In the genomic region with DNA sequence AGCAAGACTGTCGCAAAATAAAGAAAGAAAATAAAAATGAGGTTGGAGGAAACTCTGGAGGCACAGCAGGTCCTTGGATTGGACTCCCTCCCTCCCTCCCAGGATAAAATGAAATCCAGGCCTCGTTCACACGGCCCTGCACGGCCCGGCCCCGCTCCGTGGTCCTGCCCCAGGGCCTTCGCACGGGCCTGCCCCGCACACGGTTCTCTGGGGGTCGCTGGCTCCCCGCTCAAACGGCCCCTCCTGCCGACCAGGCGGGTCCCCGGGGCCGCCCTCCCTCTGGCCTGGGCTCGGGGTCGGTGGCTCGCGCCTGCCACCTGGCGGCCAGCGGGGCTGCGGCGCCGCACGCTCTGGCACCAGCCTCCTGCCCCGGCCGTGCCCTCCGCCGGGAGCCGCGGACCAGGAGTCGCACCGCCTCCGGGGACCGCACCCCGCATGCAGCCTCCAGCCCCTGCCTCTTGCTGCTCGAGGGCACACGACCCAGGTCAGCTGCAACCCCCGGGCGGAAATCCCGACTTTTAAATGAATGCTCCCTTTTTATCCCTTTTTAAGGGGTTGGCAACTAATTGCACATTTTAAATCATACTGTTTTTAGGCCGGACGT, we compare ENCODE assay signal across 8 cellular contexts. TPM values are rescaled to one million over a fixed set of nuclear protein-coding genes. Genes with fewer than 3 reads are reported as not detected.
A peak's percentile ranks its signal among the peaks of the same experiment; 100 is the strongest.
DNase-seq lines count a peak whose midpoint lies in the region; ATAC-seq, FAIRE-seq and TF ChIP-seq lines count a peak whose summit lies in the region.

No MANE protein-coding gene starts in this region.

- H3F3A ChIP-seq in GM23338 (replicated peaks; ENCODE audit: low read depth) = peaks cover 29% of the 10 kb centered on the region

- H3K27me3 ChIP-seq in GM23338 (ENCODE audit: insufficient read depth) = no peaks in the 10 kb centered on the region
- no peaks in the 10 kb centered on the region for H3K27me3 ChIP-seq in HepG2 (ENCODE audit: control insufficient read depth in 1 of 2, insufficient read depth in 2 of 2, low read length in 2 of 2)

- H4K20me1 ChIP-seq in GM23338 (replicated peaks; ENCODE audit: insufficient read depth) = no peaks in the 10 kb centered on the region
- no peaks in the 10 kb centered on the region for H4K20me1 ChIP-seq in HepG2 (ENCODE audit: insufficient read depth, low read length)

- H3K4me1 ChIP-seq in GM23338 (ENCODE audit: insufficient read depth) = peaks cover 7% of the 10 kb centered on the region; the same call in 1 of the 2 replicates
- H3K4me1 ChIP-seq in HepG2 (ENCODE audit: insufficient read depth, low read length) = peaks cover 47% of the 10 kb centered on the region

- H3K9ac ChIP-seq in HepG2 (ENCODE audit: insufficient read depth, low read depth, low read length) = peak overlapping the region; percentile 62

- H3K36me3 Mint-ChIP-seq in GM23338 (ENCODE audit: low read depth) (peaks cover 21% of the 10 kb centered on the region), chondrocyte (ENCODE audit: low read depth) (peaks cover 4% of the 10 kb centered on the region)

- H3K4me3 Mint-ChIP-seq in GM23338 (no peak overlapping the region), chondrocyte (ENCODE audit: unreplicated experiment) (peak overlapping the region; percentile 25)

- H3K27me3 Mint-ChIP-seq in GM23338 (ENCODE audit: insufficient read depth, low read depth, poor library complexity) = peaks cover 30% of the 10 kb centered on the region
- no peaks in the 10 kb centered on the region for H3K27me3 Mint-ChIP-seq in chondrocyte (ENCODE audit: low read depth)

- H3K79me2 ChIP-seq in GM23338 (replicated peaks; ENCODE audit: insufficient read depth) = peaks cover 9% of the 10 kb centered on the region
- H3K79me2 ChIP-seq in HepG2 (ENCODE audit: insufficient read depth, low read length) = peaks cover 21% of the 10 kb centered on the region

- TF ChIP-seq EP300 in HepG2 (IDR thresholded peaks at IDR 0.05; ENCODE audit: low read depth in 2 of 2, low read length in 2 of 2) (no peak), HepG2 (CRISPR knock-in tag; IDR thresholded peaks at IDR 0.05; ENCODE audit: borderline replicate concordance) (no peak)

- H3K27ac ChIP-seq in GM23338 (ENCODE audit: low read depth) = no peak overlapping the region
- H3K27ac ChIP-seq in HepG2 (ENCODE audit: extremely low read length, insufficient read depth, low read length) = peak overlapping the region; percentile 42

- H3K27ac Mint-ChIP-seq in GM23338 (no peak overlapping the region), chondrocyte (ENCODE audit: unreplicated experiment) (no peak overlapping the region)

- TF ChIP-seq CTCF in GM23338 (conservative IDR thresholded peaks at IDR 0.05; ENCODE audit: low read depth in 2 of 2) (peak; percentile 66 to 90), chondrocyte (IDR thresholded peaks at IDR 0.05) (peak; percentile 95), HepG2 (CRISPR knock-in tag; IDR thresholded peaks at IDR 0.05) (peak; percentile 86)

- ATAC-seq in GM23338 (peak; percentile 77), HepG2 (peak; percentile 71), HG03097 (IDR thresholded peaks at IDR 0.05; ENCODE audit: low FRiP score, unreplicated experiment) (no peak)

- H2AFZ ChIP-seq in GM23338 (no peak overlapping the region), HepG2 (ENCODE audit: low read length) (no peak overlapping the region)

- no peaks in the 10 kb centered on the region for H3K9me2 ChIP-seq in GM23338 (ENCODE audit: insufficient read depth)

- no peak for TF ChIP-seq POLR2A in HepG2 (IDR thresholded peaks at IDR 0.05; ENCODE audit: insufficient read depth in 1 of 2, low read depth in 2 of 2, low read length in 2 of 2)

- peak; percentile 46 for DNase-seq in COR-L47 (lab: John Stamatoyannopoulos, UW)
- peak; percentile 83 for DNase-seq in GM23338 (ENCODE audit: low spot score)
- DNase-seq in NCI-H1092 treated with DMSO at 0.1 percent for 48 hours (lab: John Stamatoyannopoulos, UW) = peak; percentile 59
- DNase-seq in activated CD4-positive, alpha-beta T cell treated with anti-CD3 and anti-CD28 coated beads for 1 hour = peak; percentile 62
- DNase-seq in chondrocyte (ENCODE audit: low spot score) = no peak
- peak; percentile 49 for DNase-seq in HepG2 (ENCODE audit: low spot score)
- peak; percentile 77 for DNase-seq in stimulated activated CD4-positive, alpha-beta T cell treated with anti-CD3 and anti-CD28 coated beads, Interleukin-4, amount 100 ng/mL, for 24 hours

- POLR2A ChIA-PET in HepG2 (lab: Yijun Ruan, JAX) = interaction anchor here (0.6 to 4.5 kb wide), 4 partner anchors 30 to 122 kb away, joined by 3 to 61 read pairs (median 3); no protein-coding TSS in a partner anchor

- WGBS in HepG2 (ENCODE audit: low lambda C conversion rate) = 4% methylated on average over 21 of the region's 46 CpGs

- H3K9me3 Mint-ChIP-seq in GM23338 (no peaks in the 10 kb centered on the region), chondrocyte (ENCODE audit: low read depth) (no peaks in the 10 kb centered on the region)

- H3K9me3 ChIP-seq in HepG2 (ENCODE audit: low read length) = no peaks in the 10 kb centered on the region

- BruUV-seq in HepG2 (replicated peaks; lab: Mats Ljungman, UMichigan) = no TSS peak

- CTCF ChIA-PET in HepG2 (lab: Yijun Ruan, JAX; ENCODE audit: low intra/inter-chr PET ratio, low total read pairs) = interaction anchor here (1.8 to 3.4 kb wide), 3 partner anchors 12 to 61 kb away, joined by 7 to 78 read pairs (median 14); a partner anchor contains a TSS

- TF ChIP-seq RAD21 in HepG2 (CRISPR knock-in tag; IDR thresholded peaks at IDR 0.05) = peak; percentile 99

- H3K4me1 Mint-ChIP-seq in GM23338 (peaks cover 15% of the 10 kb centered on the region; the same call in 2 of the 3 replicates), chondrocyte (ENCODE audit: low read depth) (peaks cover 12% of the 10 kb centered on the region)

- intact Hi-C loops in HepG2 (cut with micrococcal nuclease; ENCODE audit: unreplicated experiment) = no loop called here

- in situ Hi-C loops in HepG2 (cut with HindIII; ENCODE audit: extremely low pct_ligation_motif_present, low pct_unique_long_range_greater_than_20kb) = loop anchor here (5.0 to 10.0 kb wide), 3 partner anchors 60 to 218 kb away; no protein-coding TSS in a partner anchor

- 0 out of 2 replicates have a peak, but pooled peaks cover 5% of the 10 kb centered on the region for H3K36me3 ChIP-seq in GM23338 (ENCODE audit: insufficient read depth)
- peaks cover 10 to 18% of the 10 kb centered on the region in 2 experiments; a peak in 4 of 5 replicates for H3K36me3 ChIP-seq in HepG2 (replicated peaks in 1 of 2; ENCODE audit: control insufficient read depth in 1 of 2, insufficient read depth in 2 of 2, low read length in 2 of 2)

- FAIRE-seq in HepG2 (lab: Jason Lieb, UNC) = no peak

- H3K4me3 ChIP-seq in GM23338 (peak overlapping the region; percentile 38; the same call in 1 of the 2 replicates), HepG2 (replicated peaks in 1 of 3; ENCODE audit: insufficient read depth in 1 of 3, low read depth in 2 of 3, low read length in 3 of 3) (peak overlapping the region; percentile 40 to 64 (median 51); a peak in 5 of 6 replicates)

- H3K4me2 ChIP-seq in GM23338 (peak overlapping the region; percentile 55; the same call in 1 of the 2 replicates), HepG2 (ENCODE audit: low read depth, low read length) (peak overlapping the region; percentile 80)

RNA-seq across cellular contexts. Expression of a gene that starts 1.5 kb away (rescaled TPM):
- 112 and 157 TPM in 2 replicates for total RNA-seq in GM23338 (2014; rRNA removed; shearing (Covaris generic))
- polyA plus RNA-seq in GM23338 (2016; fragmentation: Nextera tagmentation; extraction: Ambion mirVana) (155 and 156 TPM in 2 replicates), HepG2 (2011; rRNA removed) (36.4 and 44.6 TPM in 2 replicates)
- total RNA-seq in chondrocyte (42.1 to 48.5 TPM (median 48.0 TPM) in 3 replicates), HepG2 (2016; rRNA removed; fragmentation: Illumina TruSeq; extraction: Trizol) (47.6 and 49.7 TPM in 2 replicates)
- total RNA-seq in HepG2 (2016; cell fraction: cytosol; rRNA removed; fragmentation: Illumina TruSeq; extraction: Trizol; ENCODE audit: low read depth) = 26.1 and 29.1 TPM in 2 replicates
- 48.0 and 48.9 TPM in 2 replicates for total RNA-seq in HepG2 (2016; cell fraction: insoluble cytoplasmic fraction; rRNA removed; fragmentation: Illumina TruSeq; extraction: Trizol)
- 31.0 and 31.9 TPM in 2 replicates for total RNA-seq in HepG2 (2016; cell fraction: membrane; rRNA removed; fragmentation: Illumina TruSeq; extraction: Trizol)
- 29.6 and 30.6 TPM in 2 replicates for total RNA-seq in HepG2 (2016; cell fraction: nucleus; rRNA removed; fragmentation: Illumina TruSeq; extraction: Trizol)
- polyA plus RNA-seq in HepG2 (2011; cell fraction: cytosol; rRNA removed) = 25.5 and 56.5 TPM in 2 replicates
- polyA plus RNA-seq in HepG2 (2011; cell fraction: nucleus; rRNA removed) = 182 and 212 TPM in 2 replicates
- polyA plus RNA-seq in HepG2 (2012) = 32.8 and 36.1 TPM in 2 replicates
- 33.6 and 34.5 TPM in 2 replicates for polyA plus RNA-seq in HepG2 (2016; cell fraction: cytosol; fragmentation: Illumina TruSeq; extraction: Trizol; ENCODE audit: low read depth)
- 54.6 and 65.2 TPM in 2 replicates for polyA plus RNA-seq in HepG2 (2016; cell fraction: insoluble cytoplasmic fraction; fragmentation: Illumina TruSeq; extraction: Trizol; ENCODE audit: low read depth)
- polyA plus RNA-seq in HepG2 (2016; cell fraction: membrane; fragmentation: Illumina TruSeq; extraction: Trizol; ENCODE audit: low read depth) = 27.0 and 27.2 TPM in 2 replicates
- 69.0 and 72.3 TPM in 2 replicates for polyA plus RNA-seq in HepG2 (2016; cell fraction: nucleus; fragmentation: Illumina TruSeq; extraction: Trizol; ENCODE audit: insufficient read depth, low read depth)
- 59.9 and 104 TPM in 2 replicates for polyA minus RNA-seq in HepG2 (2011; rRNA and poly(A)+ RNA removed; ENCODE audit: low replicate concordance)
- 40.3 and 49.5 TPM in 2 replicates for polyA minus RNA-seq in HepG2 (2011; cell fraction: cytosol; rRNA and poly(A)+ RNA removed)
- 29.6 and 30.8 TPM in 2 replicates for polyA minus RNA-seq in HepG2 (2011; cell fraction: nucleus; rRNA and poly(A)+ RNA removed)

RNA-seq across cellular contexts. Expression of a gene that starts 17.6 kb away (rescaled TPM):
- total RNA-seq in GM23338 (2014; rRNA removed; shearing (Covaris generic)) = 0.23 and 2.8 TPM in 2 replicates
- polyA plus RNA-seq in GM23338 (2016; fragmentation: Nextera tagmentation; extraction: Ambion mirVana) (0.11 and 0.28 TPM in 2 replicates), HepG2 (2011; rRNA removed) (0.20 and 0.34 TPM in 2 replicates)
- total RNA-seq in chondrocyte (0.31 to 0.67 TPM (median 0.33 TPM) in 3 replicates), HepG2 (2016; rRNA removed; fragmentation: Illumina TruSeq; extraction: Trizol) (0.07 TPM in 1 of 2 replicates, not detected in the other)
- not detected in 2 replicates for total RNA-seq in HepG2 (2016; cell fraction: cytosol; rRNA removed; fragmentation: Illumina TruSeq; extraction: Trizol; ENCODE audit: low read depth)
- total RNA-seq in HepG2 (2016; cell fraction: insoluble cytoplasmic fraction; rRNA removed; fragmentation: Illumina TruSeq; extraction: Trizol) = 0.17 TPM in 1 of 2 replicates, not detected in the other
- total RNA-seq in HepG2 (2016; cell fraction: membrane; rRNA removed; fragmentation: Illumina TruSeq; extraction: Trizol) = not detected in 2 replicates
- 0.28 TPM in 1 of 2 replicates, not detected in the other for total RNA-seq in HepG2 (2016; cell fraction: nucleus; rRNA removed; fragmentation: Illumina TruSeq; extraction: Trizol)
- 0.15 and 0.47 TPM in 2 replicates for polyA plus RNA-seq in HepG2 (2011; cell fraction: cytosol; rRNA removed)
- 2.8 and 7.1 TPM in 2 replicates for polyA plus RNA-seq in HepG2 (2011; cell fraction: nucleus; rRNA removed)
- polyA plus RNA-seq in HepG2 (2012) = 0.23 and 0.28 TPM in 2 replicates
- polyA plus RNA-seq in HepG2 (2016; cell fraction: cytosol; fragmentation: Illumina TruSeq; extraction: Trizol; ENCODE audit: low read depth) = not detected in 2 replicates
- not detected in 2 replicates for polyA plus RNA-seq in HepG2 (2016; cell fraction: insoluble cytoplasmic fraction; fragmentation: Illumina TruSeq; extraction: Trizol; ENCODE audit: low read depth)
- polyA plus RNA-seq in HepG2 (2016; cell fraction: membrane; fragmentation: Illumina TruSeq; extraction: Trizol; ENCODE audit: low read depth) = not detected in 2 replicates
- 0.27 and 0.38 TPM in 2 replicates for polyA plus RNA-seq in HepG2 (2016; cell fraction: nucleus; fragmentation: Illumina TruSeq; extraction: Trizol; ENCODE audit: insufficient read depth, low read depth)
- polyA minus RNA-seq in HepG2 (2011; rRNA and poly(A)+ RNA removed; ENCODE audit: low replicate concordance) = 0.42 TPM in 1 of 2 replicates, not detected in the other
- not detected in 2 replicates for polyA minus RNA-seq in HepG2 (2011; cell fraction: cytosol; rRNA and poly(A)+ RNA removed)
- polyA minus RNA-seq in HepG2 (2011; cell fraction: nucleus; rRNA and poly(A)+ RNA removed) = 0.13 and 0.37 TPM in 2 replicates

RNA-seq across cellular contexts. Expression of a gene that starts 38.3 kb away (rescaled TPM):
- 144 and 196 TPM in 2 replicates for total RNA-seq in GM23338 (2014; rRNA removed; shearing (Covaris generic))
- polyA plus RNA-seq in GM23338 (2016; fragmentation: Nextera tagmentation; extraction: Ambion mirVana) = 82.8 and 84.5 TPM in 2 replicates
- total RNA-seq in chondrocyte = 120 to 130 TPM (median 120 TPM) in 3 replicates
- 20.5 and 64.7 TPM in 2 replicates for total RNA-seq in HepG2 (2016; rRNA removed; fragmentation: Illumina TruSeq; extraction: Trizol)
- 30.1 and 37.5 TPM in 2 replicates for total RNA-seq in HepG2 (2016; cell fraction: cytosol; rRNA removed; fragmentation: Illumina TruSeq; extraction: Trizol; ENCODE audit: low read depth)
- 17.1 and 68.9 TPM in 2 replicates for total RNA-seq in HepG2 (2016; cell fraction: insoluble cytoplasmic fraction; rRNA removed; fragmentation: Illumina TruSeq; extraction: Trizol)
- total RNA-seq in HepG2 (2016; cell fraction: membrane; rRNA removed; fragmentation: Illumina TruSeq; extraction: Trizol) = 50.5 and 59.4 TPM in 2 replicates
- 58.0 and 76.3 TPM in 2 replicates for total RNA-seq in HepG2 (2016; cell fraction: nucleus; rRNA removed; fragmentation: Illumina TruSeq; extraction: Trizol)
- polyA plus RNA-seq in HepG2 (2011; rRNA removed) = 164 and 232 TPM in 2 replicates
- polyA plus RNA-seq in HepG2 (2011; cell fraction: cytosol; rRNA removed) = 108 and 161 TPM in 2 replicates
- 1,157 and 1,454 TPM in 2 replicates for polyA plus RNA-seq in HepG2 (2011; cell fraction: nucleus; rRNA removed)
- 55.1 and 79.6 TPM in 2 replicates for polyA plus RNA-seq in HepG2 (2012)
- 28.3 and 31.6 TPM in 2 replicates for polyA plus RNA-seq in HepG2 (2016; cell fraction: cytosol; fragmentation: Illumina TruSeq; extraction: Trizol; ENCODE audit: low read depth)
- polyA plus RNA-seq in HepG2 (2016; cell fraction: insoluble cytoplasmic fraction; fragmentation: Illumina TruSeq; extraction: Trizol; ENCODE audit: low read depth) = 28.7 and 28.8 TPM in 2 replicates
- 47.1 and 48.7 TPM in 2 replicates for polyA plus RNA-seq in HepG2 (2016; cell fraction: membrane; fragmentation: Illumina TruSeq; extraction: Trizol; ENCODE audit: low read depth)
- polyA plus RNA-seq in HepG2 (2016; cell fraction: nucleus; fragmentation: Illumina TruSeq; extraction: Trizol; ENCODE audit: insufficient read depth, low read depth) = 234 and 238 TPM in 2 replicates
- 129 and 199 TPM in 2 replicates for polyA minus RNA-seq in HepG2 (2011; rRNA and poly(A)+ RNA removed; ENCODE audit: low replicate concordance)
- 47.6 and 51.1 TPM in 2 replicates for polyA minus RNA-seq in HepG2 (2011; cell fraction: cytosol; rRNA and poly(A)+ RNA removed)
- 58.8 and 65.8 TPM in 2 replicates for polyA minus RNA-seq in HepG2 (2011; cell fraction: nucleus; rRNA and poly(A)+ RNA removed)

RNA-seq across cellular contexts. Expression of a gene that starts 38.7 kb away (rescaled TPM):
- not detected in 2 replicates for total RNA-seq in GM23338 (2014; rRNA removed; shearing (Covaris generic))
- not detected in 2 replicates for polyA plus RNA-seq in GM23338 (2016; fragmentation: Nextera tagmentation; extraction: Ambion mirVana)
- not detected in 3 replicates for total RNA-seq in chondrocyte
- total RNA-seq in HepG2 (2016; rRNA removed; fragmentation: Illumina TruSeq; extraction: Trizol) = under 0.01 TPM in 1 of 2 replicates, not detected in the other
- under 0.01 TPM in 2 replicates for total RNA-seq in HepG2 (2016; cell fraction: cytosol; rRNA removed; fragmentation: Illumina TruSeq; extraction: Trizol; ENCODE audit: low read depth)
- total RNA-seq in HepG2 (2016; cell fraction: insoluble cytoplasmic fraction; rRNA removed; fragmentation: Illumina TruSeq; extraction: Trizol) = under 0.01 TPM in 1 of 2 replicates, not detected in the other
- total RNA-seq in HepG2 (2016; cell fraction: membrane; rRNA removed; fragmentation: Illumina TruSeq; extraction: Trizol) = under 0.01 TPM in 1 of 2 replicates, not detected in the other
- not detected in 2 replicates for total RNA-seq in HepG2 (2016; cell fraction: nucleus; rRNA removed; fragmentation: Illumina TruSeq; extraction: Trizol)
- not detected in 2 replicates for polyA plus RNA-seq in HepG2 (2011; rRNA removed)
- polyA plus RNA-seq in HepG2 (2011; cell fraction: cytosol; rRNA removed) = not detected in 2 replicates
- polyA plus RNA-seq in HepG2 (2011; cell fraction: nucleus; rRNA removed) = not detected in 2 replicates
- not detected in 2 replicates for polyA plus RNA-seq in HepG2 (2012)
- polyA plus RNA-seq in HepG2 (2016; cell fraction: cytosol; fragmentation: Illumina TruSeq; extraction: Trizol; ENCODE audit: low read depth) = not detected in 2 replicates
- polyA plus RNA-seq in HepG2 (2016; cell fraction: insoluble cytoplasmic fraction; fragmentation: Illumina TruSeq; extraction: Trizol; ENCODE audit: low read depth) = not detected in 2 replicates
- not detected in 2 replicates for polyA plus RNA-seq in HepG2 (2016; cell fraction: membrane; fragmentation: Illumina TruSeq; extraction: Trizol; ENCODE audit: low read depth)
- polyA plus RNA-seq in HepG2 (2016; cell fraction: nucleus; fragmentation: Illumina TruSeq; extraction: Trizol; ENCODE audit: insufficient read depth, low read depth) = not detected in 2 replicates
- under 0.01 TPM in 1 of 2 replicates, not detected in the other for polyA minus RNA-seq in HepG2 (2011; rRNA and poly(A)+ RNA removed; ENCODE audit: low replicate concordance)
- under 0.01 TPM in 1 of 2 replicates, not detected in the other for polyA minus RNA-seq in HepG2 (2011; cell fraction: cytosol; rRNA and poly(A)+ RNA removed)
- not detected in 2 replicates for polyA minus RNA-seq in HepG2 (2011; cell fraction: nucleus; rRNA and poly(A)+ RNA removed)

RNA-seq across cellular contexts. Expression of a gene that starts 43.7 kb away (rescaled TPM):
- 392 and 426 TPM in 2 replicates for total RNA-seq in GM23338 (2014; rRNA removed; shearing (Covaris generic))
- polyA plus RNA-seq in GM23338 (2016; fragmentation: Nextera tagmentation; extraction: Ambion mirVana) (314 and 330 TPM in 2 replicates), HepG2 (2011; rRNA removed) (58.1 and 63.6 TPM in 2 replicates)
- total RNA-seq in chondrocyte (258 to 363 TPM (median 357 TPM) in 3 replicates), HepG2 (2016; rRNA removed; fragmentation: Illumina TruSeq; extraction: Trizol) (70.0 and 84.5 TPM in 2 replicates)
- 29.8 and 31.9 TPM in 2 replicates for total RNA-seq in HepG2 (2016; cell fraction: cytosol; rRNA removed; fragmentation: Illumina TruSeq; extraction: Trizol; ENCODE audit: low read depth)
- total RNA-seq in HepG2 (2016; cell fraction: insoluble cytoplasmic fraction; rRNA removed; fragmentation: Illumina TruSeq; extraction: Trizol) = 66.1 and 74.6 TPM in 2 replicates
- 70.9 and 77.3 TPM in 2 replicates for total RNA-seq in HepG2 (2016; cell fraction: membrane; rRNA removed; fragmentation: Illumina TruSeq; extraction: Trizol)
- total RNA-seq in HepG2 (2016; cell fraction: nucleus; rRNA removed; fragmentation: Illumina TruSeq; extraction: Trizol) = 37.1 and 39.3 TPM in 2 replicates
- 71.9 and 76.4 TPM in 2 replicates for polyA plus RNA-seq in HepG2 (2011; cell fraction: cytosol; rRNA removed)
- 59.2 and 73.6 TPM in 2 replicates for polyA plus RNA-seq in HepG2 (2011; cell fraction: nucleus; rRNA removed)
- polyA plus RNA-seq in HepG2 (2012) = 37.6 and 46.6 TPM in 2 replicates
- 36.8 and 41.0 TPM in 2 replicates for polyA plus RNA-seq in HepG2 (2016; cell fraction: cytosol; fragmentation: Illumina TruSeq; extraction: Trizol; ENCODE audit: low read depth)
- 82.0 and 114 TPM in 2 replicates for polyA plus RNA-seq in HepG2 (2016; cell fraction: insoluble cytoplasmic fraction; fragmentation: Illumina TruSeq; extraction: Trizol; ENCODE audit: low read depth)
- polyA plus RNA-seq in HepG2 (2016; cell fraction: membrane; fragmentation: Illumina TruSeq; extraction: Trizol; ENCODE audit: low read depth) = 75.2 and 79.7 TPM in 2 replicates
- polyA plus RNA-seq in HepG2 (2016; cell fraction: nucleus; fragmentation: Illumina TruSeq; extraction: Trizol; ENCODE audit: insufficient read depth, low read depth) = 90.2 and 93.1 TPM in 2 replicates
- 84.2 and 138 TPM in 2 replicates for polyA minus RNA-seq in HepG2 (2011; rRNA and poly(A)+ RNA removed; ENCODE audit: low replicate concordance)
- polyA minus RNA-seq in HepG2 (2011; cell fraction: cytosol; rRNA and poly(A)+ RNA removed) = 122 and 138 TPM in 2 replicates
- polyA minus RNA-seq in HepG2 (2011; cell fraction: nucleus; rRNA and poly(A)+ RNA removed) = 21.5 and 28.6 TPM in 2 replicates
